ENCODE assay signal across 30 cellular contexts in genomic region chr2:224331698-224332097, GRCh38.
"Had no signal": no experiment of that assay in that cellular context is flagged by ENCODE, and none has a peak within 500 bp of the region (broad histone marks: within the 10 kb centered on the region; RNA-seq: fewer than 3 reads in every experiment).

No MANE protein-coding gene starts in this region.

- H3K9me3 Mint-ChIP-seq: activated CD4-positive, alpha-beta memory T cell treated with anti-CD3 and anti-CD28 coated beads, Interleukin-2, amount 10 ng/mL, durations not matched to agents 7 days and 5 days; activated CD4-positive, alpha-beta T cell treated with anti-CD3 and anti-CD28 coated beads, Interleukin-2, amount 10 ng/mL, durations not matched to agents 7 days and 5 days; activated naive CD4-positive, alpha-beta T cell treated with anti-CD3 and anti-CD28 coated beads, Interleukin-2, amount 10 ng/mL, durations not matched to agents 7 days and 5 days; activated naive CD8-positive, alpha-beta T cell treated with anti-CD3 and anti-CD28 coated beads, Interleukin-2, amount 10 ng/mL, durations not matched to agents 7 days and 5 days; activated T-helper 17 cell treated with anti-CD3 and anti-CD28 coated beads, Interleukin-2, amount 50 U/mL, for 72 hours; T-cell had no signal

- H3K27ac Mint-ChIP-seq: activated CD4-positive, alpha-beta memory T cell treated with anti-CD3 and anti-CD28 coated beads, Interleukin-2, amount 10 ng/mL, durations not matched to agents 7 days and 5 days; activated CD4-positive, alpha-beta T cell treated with anti-CD3 and anti-CD28 coated beads, Interleukin-2, amount 10 ng/mL, durations not matched to agents 7 days and 5 days; activated naive CD4-positive, alpha-beta T cell treated with anti-CD3 and anti-CD28 coated beads, Interleukin-2, amount 10 ng/mL, durations not matched to agents 7 days and 5 days; activated naive CD8-positive, alpha-beta T cell treated with anti-CD3 and anti-CD28 coated beads, Interleukin-2, amount 10 ng/mL, durations not matched to agents 7 days and 5 days; activated T-helper 17 cell treated with anti-CD3 and anti-CD28 coated beads, Interleukin-2, amount 50 U/mL, for 72 hours; T-cell had no signal

- H3K4me1 Mint-ChIP-seq: activated CD4-positive, alpha-beta memory T cell treated with anti-CD3 and anti-CD28 coated beads, Interleukin-2, amount 10 ng/mL, durations not matched to agents 7 days and 5 days; activated CD4-positive, alpha-beta T cell treated with anti-CD3 and anti-CD28 coated beads, Interleukin-2, amount 10 ng/mL, durations not matched to agents 7 days and 5 days; activated naive CD4-positive, alpha-beta T cell treated with anti-CD3 and anti-CD28 coated beads, Interleukin-2, amount 10 ng/mL, durations not matched to agents 7 days and 5 days; activated naive CD8-positive, alpha-beta T cell treated with anti-CD3 and anti-CD28 coated beads, Interleukin-2, amount 10 ng/mL, durations not matched to agents 7 days and 5 days; activated T-helper 17 cell treated with anti-CD3 and anti-CD28 coated beads, Interleukin-2, amount 50 U/mL, for 72 hours; T-cell had no signal

- H3K27ac ChIP-seq: breast epithelium, Peyer's patch, RWPE1, SJSA1 had no signal

- H3K4me1 ChIP-seq: breast epithelium, Peyer's patch, SJSA1 had no signal

- H3K36me3 ChIP-seq: breast epithelium, Peyer's patch, SJSA1 had no signal

- H3K36me3 Mint-ChIP-seq: activated naive CD4-positive, alpha-beta T cell treated with anti-CD3 and anti-CD28 coated beads, Interleukin-2, amount 10 ng/mL, durations not matched to agents 7 days and 5 days; activated naive CD8-positive, alpha-beta T cell treated with anti-CD3 and anti-CD28 coated beads, Interleukin-2, amount 10 ng/mL, durations not matched to agents 7 days and 5 days; T-cell had no signal

- DNase-seq: activated CD4-positive, alpha-beta memory T cell treated with anti-CD3 and anti-CD28 coated beads, Interleukin-2, amount 10 ng/mL, durations not matched to agents 7 days and 5 days; activated CD4-positive, alpha-beta T cell treated with anti-CD3 and anti-CD28 coated beads, Interleukin-2, amount 10 ng/mL, durations not matched to agents 7 days and 5 days; activated CD4-positive, CD25-positive, alpha-beta regulatory T cell; activated gamma-delta T cell; activated naive CD4-positive, alpha-beta T cell treated with anti-CD3 and anti-CD28 coated beads, Interleukin-2, amount 10 ng/mL, durations not matched to agents 7 days and 5 days; activated naive CD8-positive, alpha-beta T cell treated with anti-CD3 and anti-CD28 coated beads, Interleukin-2, amount 10 ng/mL, durations not matched to agents 7 days and 5 days; activated T-cell treated with anti-CD3 and anti-CD28 coated beads for 4 hours; activated T-cell treated with anti-CD3 and anti-CD28 coated beads, Interleukin-2, amount 50 U/mL, for 48 hours; aorta; caudate nucleus; Karpas-422; NCI-H1048; NCI-H146; NCI-H187 treated with DMSO at 0.1 percent for 48 hours; NCI-H2107; NCI-H2171 treated with DMSO at 0.1 percent for 48 hours; NCI-H226; NCI-H510A; NCI-H526 treated with DMSO at 0.1 percent for 48 hours; NCI-H82; Peyer's patch; Right ventricle myocardium superior; T-cell; T-helper 2 cell; T1000 had no signal

- ATAC-seq: activated T-helper 17 cell treated with anti-CD3 and anti-CD28 coated beads, Interleukin-2, amount 50 U/mL, for 72 hours; K562; T-cell had no signal

- H3K27me3 ChIP-seq: breast epithelium, Peyer's patch, SJSA1 had no signal

- H3K9me3 ChIP-seq: breast epithelium, Peyer's patch, SJSA1 had no signal

- H3K4me3 ChIP-seq: breast epithelium, K562, Peyer's patch, SJSA1 had no signal

- H3K4me3 Mint-ChIP-seq: activated CD4-positive, alpha-beta memory T cell treated with anti-CD3 and anti-CD28 coated beads, Interleukin-2, amount 10 ng/mL, durations not matched to agents 7 days and 5 days; activated CD4-positive, alpha-beta T cell treated with anti-CD3 and anti-CD28 coated beads, Interleukin-2, amount 10 ng/mL, durations not matched to agents 7 days and 5 days; activated naive CD4-positive, alpha-beta T cell treated with anti-CD3 and anti-CD28 coated beads, Interleukin-2, amount 10 ng/mL, durations not matched to agents 7 days and 5 days; activated naive CD8-positive, alpha-beta T cell treated with anti-CD3 and anti-CD28 coated beads, Interleukin-2, amount 10 ng/mL, durations not matched to agents 7 days and 5 days; activated T-helper 17 cell treated with anti-CD3 and anti-CD28 coated beads, Interleukin-2, amount 50 U/mL, for 72 hours; T-cell had no signal
